12 cellular contexts compared by ENCODE assay signal in genomic region chr20:38452880-38453624, GRCh38. TPM values are rescaled to one million over a fixed set of nuclear protein-coding genes. Genes with fewer than 3 reads are reported as not detected.
DNase-seq lines count a peak whose midpoint lies in the region; ATAC-seq, FAIRE-seq and TF ChIP-seq lines count a peak whose summit lies in the region.
"Had no signal": no experiment of that assay in that cellular context is flagged by ENCODE, and none has a peak within 500 bp of the region (broad histone marks: within the 10 kb centered on the region; RNA-seq: fewer than 3 reads in every experiment).

No MANE protein-coding gene starts in this region.

- FAIRE-seq in K562 (lab: Jason Lieb, UNC) (peak; percentile 97), GM12892 (lab: Jason Lieb, UNC) (no peak)

- peak; percentile 88 for TF ChIP-seq EP300 in K562 (IDR thresholded peaks at IDR 0.05; ENCODE audit: low read length)

- no peaks in the 10 kb centered on the region for H3K9me3 ChIP-seq in K562 (replicated peaks; ENCODE audit: control insufficient read depth, insufficient read depth, low read depth, low read length)

- no peak overlapping the region for H3K4me3 ChIP-seq in KMS-11 (IDR thresholded peaks at IDR 0.05; ENCODE audit: insufficient read depth, low read depth, low read length)
- no peak overlapping the region for H3K4me3 ChIP-seq in K562

- TF ChIP-seq CTCF in KMS-11 (conservative IDR thresholded peaks at IDR 0.05; ENCODE audit: low read depth, low read length) (no peak), K562 (IDR thresholded peaks at IDR 0.05 in 2 of 3, conservative IDR thresholded peaks at IDR 0.05 in 1 of 3; ENCODE audit: insufficient read depth in 2 of 3, low read depth in 1 of 3, low read length in 3 of 3) (peak in 1 of 3 experiments; percentile 9; a peak in 1 of 6 replicates)

- H3K4me3 Mint-ChIP-seq in stimulated activated effector memory CD8-positive, alpha-beta T cell treated with anti-CD3 and anti-CD28 coated beads, Interleukin-12 subunit alpha, Interleukin-12 subunit beta, amount 100 ng/mL, for 72 hours: no peak overlapping the region
- H3K4me3 Mint-ChIP-seq in stimulated activated memory B cell treated with anti-CD40 and anti-IgM and Interleukin-4, amounts not matched to agents 10 μg/mL and 1 μg/mL and 100 μg/mL, for 72 hours: no peak overlapping the region
- H3K4me3 Mint-ChIP-seq: activated CD4-positive, alpha-beta memory T cell treated with anti-CD3 and anti-CD28 coated beads for 36 hours had no signal

- H3K27me3 ChIP-seq in KMS-11 (ENCODE audit: insufficient read depth, low read depth): no peaks in the 10 kb centered on the region
- peaks cover 0 to 9% of the 10 kb centered on the region in 2 experiments; a peak in 3 of 5 replicates for H3K27me3 ChIP-seq in K562 (ENCODE audit: control insufficient read depth in 2 of 2, insufficient read depth in 2 of 2, low read length in 2 of 2)

- peaks cover 13% of the 10 kb centered on the region for H3K36me3 Mint-ChIP-seq in stimulated activated effector memory CD8-positive, alpha-beta T cell treated with anti-CD3 and anti-CD28 coated beads, Interleukin-12 subunit alpha, Interleukin-12 subunit beta, amount 100 ng/mL, for 72 hours
- H3K36me3 Mint-ChIP-seq in stimulated activated memory B cell treated with anti-CD40 and anti-IgM and Interleukin-4, amounts not matched to agents 10 μg/mL and 1 μg/mL and 100 μg/mL, for 72 hours: peaks cover 29% of the 10 kb centered on the region

- CTCF ChIA-PET in K562 (lab: Yijun Ruan, JAX; ENCODE audit: low intra/inter-chr PET ratio): interaction anchor here (0.7 kb wide), 1 partner anchor 18 kb away, joined by 4 read pairs; the partner anchor contains the start of gene SNHG17

- no peaks in the 10 kb centered on the region for H3K9me1 ChIP-seq in K562 (ENCODE audit: control insufficient read depth, insufficient read depth, low read length)

- in situ Hi-C loops in K562 (cut with MboI): no loop called here

- H3K36me3 ChIP-seq in KMS-11 (ENCODE audit: insufficient read depth) (no peaks in the 10 kb centered on the region; the same call in 1 of the 2 replicates), K562 (ENCODE audit: control insufficient read depth, insufficient read depth, low read length) (peaks cover 33% of the 10 kb centered on the region)

- H3K27ac ChIP-seq in KMS-11 (peak overlapping the region; percentile 61; the same call in 1 of the 2 replicates), K562 (ENCODE audit: extremely low read depth, low read depth, low read length) (peak overlapping the region; percentile 72)

- no peaks in the 10 kb centered on the region for H3K79me2 ChIP-seq in KMS-11 (ENCODE audit: insufficient read depth, low read depth)
- peaks cover 7% of the 10 kb centered on the region; the same call in 1 of the 3 replicates for H3K79me2 ChIP-seq in K562 (ENCODE audit: control insufficient read depth, insufficient read depth, low read length)

- POLR2A ChIA-PET in K562 (lab: Yijun Ruan, JAX): interaction anchor here (0.6 to 3.0 kb wide), 10 partner anchors 9 to 529 kb away, joined by 3 to 26 read pairs (median 8); partner anchors contain the start of genes RALGAPB and SNHG17

- H3K4me2 ChIP-seq in KMS-11 (peak overlapping the region; percentile 50; the same call in 1 of the 2 replicates), K562 (ENCODE audit: insufficient read depth, low read length) (peak overlapping the region; percentile 69)

- intact Hi-C loops in K562 (cut with micrococcal nuclease): loop anchor here (2.0 kb wide), 1 partner anchor 20 kb away; the partner anchor contains the start of gene RALGAPB
- intact Hi-C loops in left ventricle myocardium superior (cut with micrococcal nuclease): no loop called here

- H2AFZ ChIP-seq in KMS-11 (ENCODE audit: low read depth): no peak overlapping the region
- peak overlapping the region; percentile 70 for H2AFZ ChIP-seq in K562 (ENCODE audit: low read depth, low read length)

- H3K9ac ChIP-seq in KMS-11 (no peak overlapping the region), K562 (ENCODE audit: insufficient read depth in 1 of 2, low read depth in 2 of 2, low read length in 2 of 2) (peak overlapping the region; percentile 23 to 25; a peak in 2 of 4 replicates)

- no peaks in the 10 kb centered on the region for H3K9me3 Mint-ChIP-seq in stimulated activated effector memory CD8-positive, alpha-beta T cell treated with anti-CD3 and anti-CD28 coated beads, Interleukin-12 subunit alpha, Interleukin-12 subunit beta, amount 100 ng/mL, for 72 hours
- no peaks in the 10 kb centered on the region for H3K9me3 Mint-ChIP-seq in stimulated activated memory B cell treated with anti-CD40 and anti-IgM and Interleukin-4, amounts not matched to agents 10 μg/mL and 1 μg/mL and 100 μg/mL, for 72 hours
- H3K9me3 Mint-ChIP-seq: activated CD4-positive, alpha-beta memory T cell treated with anti-CD3 and anti-CD28 coated beads for 36 hours had no signal

- H4K20me1 ChIP-seq in KMS-11 (ENCODE audit: insufficient read depth) (no peaks in the 10 kb centered on the region), K562 (replicated peaks; ENCODE audit: control insufficient read depth, insufficient read depth, low read length) (no peaks in the 10 kb centered on the region)

- no peaks in the 10 kb centered on the region for H3K27me3 Mint-ChIP-seq in stimulated activated memory B cell treated with anti-CD40 and anti-IgM and Interleukin-4, amounts not matched to agents 10 μg/mL and 1 μg/mL and 100 μg/mL, for 72 hours
- H3K27me3 Mint-ChIP-seq: activated CD4-positive, alpha-beta memory T cell treated with anti-CD3 and anti-CD28 coated beads for 36 hours had no signal

- no peak for TF ChIP-seq RAD21 in K562 (CRISPR knock-in tag; conservative IDR thresholded peaks at IDR 0.05 in 1 of 2, IDR thresholded peaks at IDR 0.05 in 1 of 2)

- peak overlapping the region; percentile 58 for H3K27ac Mint-ChIP-seq in stimulated activated effector memory CD8-positive, alpha-beta T cell treated with anti-CD3 and anti-CD28 coated beads, Interleukin-12 subunit alpha, Interleukin-12 subunit beta, amount 100 ng/mL, for 72 hours
- H3K27ac Mint-ChIP-seq in stimulated activated memory B cell treated with anti-CD40 and anti-IgM and Interleukin-4, amounts not matched to agents 10 μg/mL and 1 μg/mL and 100 μg/mL, for 72 hours: no peak overlapping the region
- H3K27ac Mint-ChIP-seq: activated CD4-positive, alpha-beta memory T cell treated with anti-CD3 and anti-CD28 coated beads for 36 hours had no signal

- TF ChIP-seq POLR2A in K562 (conservative IDR thresholded peaks at IDR 0.05): peak; percentile 39; the same call in 1 of the 2 replicates
- TF ChIP-seq POLR2A in GM12892 (IDR thresholded peaks at IDR 0.05; ENCODE audit: low read depth, low read length): no peak

- DNase-seq in K562 (ENCODE audit: extremely low read depth in 1 of 4, low spot score in 3 of 4) (peak; percentile 60 to 93 (median 74)), left ventricle myocardium superior (no peak), H4 (ENCODE audit: low spot score) (no peak), NCI-H1092 treated with DMSO at 0.1 percent for 48 hours (lab: John Stamatoyannopoulos, UW) (no peak), GM12892 (ENCODE audit: insufficient read length) (no peak)
- DNase-seq in stimulated activated effector memory CD8-positive, alpha-beta T cell treated with anti-CD3 and anti-CD28 coated beads, Interleukin-12 subunit alpha, Interleukin-12 subunit beta, amount 100 ng/mL, for 72 hours (ENCODE audit: low spot score in 2 of 2): no peak
- DNase-seq: activated CD4-positive, alpha-beta memory T cell treated with anti-CD3 and anti-CD28 coated beads for 36 hours; amniotic stem cell; NCI-H1694 treated with DMSO at 0.1 percent for 48 hours; SIG-M5 had no signal

- H3K4me1 ChIP-seq in KMS-11 (ENCODE audit: low read depth, poor library complexity, severe bottlenecking) (peaks cover 30% of the 10 kb centered on the region), K562 (replicated peaks in 1 of 2; ENCODE audit: control insufficient read depth in 2 of 2, insufficient read depth in 2 of 2, low read length in 2 of 2) (peaks cover 23 to 50% of the 10 kb centered on the region in 2 experiments)

- no TSS peak for BruUV-seq in K562 (replicated peaks; lab: Mats Ljungman, UMichigan)

- H3K4me1 Mint-ChIP-seq in stimulated activated effector memory CD8-positive, alpha-beta T cell treated with anti-CD3 and anti-CD28 coated beads, Interleukin-12 subunit alpha, Interleukin-12 subunit beta, amount 100 ng/mL, for 72 hours: peaks cover 18% of the 10 kb centered on the region
- peaks cover 20% of the 10 kb centered on the region for H3K4me1 Mint-ChIP-seq in stimulated activated memory B cell treated with anti-CD40 and anti-IgM and Interleukin-4, amounts not matched to agents 10 μg/mL and 1 μg/mL and 100 μg/mL, for 72 hours

- WGBS in K562 (ENCODE audit: insufficient coverage, low coverage, missing lambda C conversion rate): 13% methylated on average over 15 of the region's 19 CpGs

- ATAC-seq in K562: peak; percentile 83
- peak; percentile 50 for ATAC-seq in left ventricle myocardium superior
- ATAC-seq in stimulated activated effector memory CD8-positive, alpha-beta T cell treated with anti-CD3 and anti-CD28 coated beads, Interleukin-12 subunit alpha, Interleukin-12 subunit beta, amount 100 ng/mL, for 72 hours: no peak
- ATAC-seq in stimulated activated memory B cell treated with anti-CD40 and anti-IgM and Interleukin-4, amounts not matched to agents 10 μg/mL and 1 μg/mL and 100 μg/mL, for 72 hours: no peak

RNA-seq across cellular contexts. Expression of gene SNHG17, which starts 17.9 kb away (rescaled TPM):
- total RNA-seq in K562 (2011; cell fraction: chromatin; rRNA removed; ENCODE audit: low replicate concordance): 199 and 404 TPM in 2 replicates
- total RNA-seq in K562 (2011; cell fraction: nucleolus; rRNA removed): 262 and 289 TPM in 2 replicates
- 279 and 385 TPM in 2 replicates for total RNA-seq in K562 (2011; cell fraction: nucleoplasm; rRNA removed)
- total RNA-seq in K562 (2014; rRNA removed) (57.7 and 72.7 TPM in 2 replicates), K562 (2014; rRNA removed; fragmentation: Illumina TruSeq; extraction: Trizol) (66.3 and 73.6 TPM in 2 replicates), K562 (2015; rRNA removed; fragmentation: Illumina TruSeq; extraction: Trizol) (69.9 and 74.3 TPM in 2 replicates), K562 (2021) (106 and 112 TPM in 2 replicates), left ventricle myocardium superior (5.0 TPM)
- polyA plus RNA-seq in K562 (2011; rRNA removed) (38.8 and 50.3 TPM in 2 replicates), K562 (2014; fragmentation: Illumina TruSeq; extraction: Trizol) (32.6 and 39.0 TPM in 2 replicates), K562 (2014; fragmentation: Nextera tagmentation; extraction: Ambion mirVana) (10 to 100 TPM; 29.8 to 35.9 TPM), K562 (2014; rRNA removed) (72.2 and 73.2 TPM in 2 replicates)
- 46.3 and 48.3 TPM in 2 replicates for polyA plus RNA-seq in K562 (2011; cell fraction: cytosol; rRNA removed)
- polyA plus RNA-seq in K562 (2011; cell fraction: nucleus; rRNA removed): 168 and 245 TPM in 2 replicates
- 55.7 and 78.9 TPM in 2 replicates for polyA plus RNA-seq in K562 (2012)
- polyA minus RNA-seq in K562 (2011; rRNA and poly(A)+ RNA removed): 318 and 400 TPM in 2 replicates
- 171 and 228 TPM in 2 replicates for polyA minus RNA-seq in K562 (2011; cell fraction: cytosol; rRNA and poly(A)+ RNA removed)
- polyA minus RNA-seq in K562 (2011; cell fraction: nucleus; rRNA and poly(A)+ RNA removed): 155 and 182 TPM in 2 replicates
- total RNA-seq in H4 (2014; rRNA removed; shearing (Covaris generic)): 6.1 and 6.7 TPM in 2 replicates
- 43.5 TPM for polyA plus RNA-seq in GM12892 (2012; ENCODE audit: missing spikeins)

RNA-seq across cellular contexts. Expression of gene RALGAPB, which starts 19.6 kb away (rescaled TPM):
- total RNA-seq in K562 (2011; cell fraction: chromatin; rRNA removed; ENCODE audit: low replicate concordance): 43.1 and 99.4 TPM in 2 replicates
- total RNA-seq in K562 (2011; cell fraction: nucleolus; rRNA removed): 19.2 and 27.8 TPM in 2 replicates
- total RNA-seq in K562 (2011; cell fraction: nucleoplasm; rRNA removed): 47.1 and 72.9 TPM in 2 replicates
- total RNA-seq in K562 (2014; rRNA removed): 11.6 and 14.7 TPM in 2 replicates
- 18.5 and 21.2 TPM in 2 replicates for total RNA-seq in K562 (2014; rRNA removed; fragmentation: Illumina TruSeq; extraction: Trizol)
- total RNA-seq in K562 (2015; rRNA removed; fragmentation: Illumina TruSeq; extraction: Trizol): 17.7 and 18.6 TPM in 2 replicates
- total RNA-seq in K562 (2021): 21.7 and 23.8 TPM in 2 replicates
- polyA plus RNA-seq in K562 (2011; rRNA removed): 12.5 and 13.6 TPM in 2 replicates
- polyA plus RNA-seq in K562 (2011; cell fraction: cytosol; rRNA removed): 5.0 and 7.1 TPM in 2 replicates
- polyA plus RNA-seq in K562 (2011; cell fraction: nucleus; rRNA removed): 29.2 and 35.6 TPM in 2 replicates
- 14.6 and 16.4 TPM in 2 replicates for polyA plus RNA-seq in K562 (2012)
- 21.1 and 25.6 TPM in 2 replicates for polyA plus RNA-seq in K562 (2014; fragmentation: Illumina TruSeq; extraction: Trizol)
- polyA plus RNA-seq in K562 (2014; fragmentation: Nextera tagmentation; extraction: Ambion mirVana): 1 to 10 TPM; 4.3 to 6.0 TPM
- 11.3 and 11.7 TPM in 2 replicates for polyA plus RNA-seq in K562 (2014; rRNA removed)
- polyA minus RNA-seq in K562 (2011; rRNA and poly(A)+ RNA removed): 33.0 and 33.6 TPM in 2 replicates
- polyA minus RNA-seq in K562 (2011; cell fraction: cytosol; rRNA and poly(A)+ RNA removed): 14.9 and 19.5 TPM in 2 replicates
- 28.1 and 41.1 TPM in 2 replicates for polyA minus RNA-seq in K562 (2011; cell fraction: nucleus; rRNA and poly(A)+ RNA removed)
- 22.4 TPM for total RNA-seq in left ventricle myocardium superior
- 14.0 and 15.1 TPM in 2 replicates for total RNA-seq in H4 (2014; rRNA removed; shearing (Covaris generic))
- 14.1 TPM for polyA plus RNA-seq in GM12892 (2012; ENCODE audit: missing spikeins)

Comparison
In these comparisons a context has a peak if more than half of its experiments do, and no peak if none do; other contexts are left out.
1. ATAC-seq: peak in K562 (single experiment) and left ventricle myocardium superior (single experiment); none in stimulated activated effector memory CD8-positive, alpha-beta T cell treated with anti-CD3 and anti-CD28 coated beads, Interleukin-12 subunit alpha, Interleukin-12 subunit beta, amount 100 ng/mL, for 72 hours (single experiment) and stimulated activated memory B cell treated with anti-CD40 and anti-IgM and Interleukin-4, amounts not matched to agents 10 μg/mL and 1 μg/mL and 100 μg/mL, for 72 hours (single experiment).
2. DNase-seq: peak in K562 (4 of 4); none in left ventricle myocardium superior (single experiment), stimulated activated effector memory CD8-positive, alpha-beta T cell treated with anti-CD3 and anti-CD28 coated beads, Interleukin-12 subunit alpha, Interleukin-12 subunit beta, amount 100 ng/mL, for 72 hours (0 of 2), H4 (single experiment), NCI-H1092 treated with DMSO at 0.1 percent for 48 hours (single experiment) and GM12892 (single experiment).